ENCODE assay signal across 29 cellular contexts in the genomic region with DNA sequence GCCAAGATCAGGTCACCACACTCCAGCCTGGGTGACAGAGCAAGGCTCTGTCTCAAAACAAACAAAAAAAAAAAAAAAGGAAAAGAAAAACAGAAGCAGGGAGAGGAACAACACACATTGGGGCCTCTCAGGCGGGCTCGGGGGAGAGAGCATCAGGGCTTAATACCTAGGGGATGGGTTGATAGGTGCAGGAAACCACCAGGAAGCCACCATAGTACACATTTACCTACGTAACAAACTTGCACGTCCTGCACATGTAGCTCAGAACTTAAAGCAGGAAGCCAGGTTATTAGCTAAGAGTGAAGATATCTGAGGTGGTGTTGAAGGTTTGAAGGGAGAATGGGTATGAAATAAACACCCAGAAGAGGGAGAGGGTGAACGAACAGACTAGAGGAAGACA.
"Had no signal": no experiment of that assay in that cellular context is flagged by ENCODE, and none has a peak within 500 bp of the region (broad histone marks: within the 10 kb centered on the region; RNA-seq: fewer than 3 reads in every experiment).

No MANE protein-coding gene starts in this region.

- H3K4me3 Mint-ChIP-seq: activated CD8-positive, alpha-beta T cell treated with anti-CD3 and anti-CD28 coated beads for 36 hours; activated naive CD4-positive, alpha-beta T cell treated with anti-CD3 and anti-CD28 coated beads, Interleukin-2, amount 10 ng/mL, durations not matched to agents 7 days and 5 days; activated naive CD8-positive, alpha-beta T cell treated with anti-CD3 and anti-CD28 coated beads, Interleukin-2, amount 10 ng/mL, durations not matched to agents 7 days and 5 days; activated T-cell treated with anti-CD3 and anti-CD28 coated beads, Interleukin-2, amount 50 U/mL, for 24 hours; activated T-cell treated with anti-CD3 and anti-CD28 coated beads, Interleukin-2, amount 50 U/mL, for 72 hours; brain; dendritic cell treated with granulocyte-macrophage colony-stimulating factor and Interleukin-4, amounts not matched to agents 40 ng/mL and 50 ng/mL, for 4 days had no signal

- H3K4me1 ChIP-seq: ascending aorta, breast epithelium, gastrocnemius medialis had no signal

- H3K4me3 ChIP-seq: ascending aorta, breast epithelium, cardiac muscle cell, coronary artery, dorsolateral prefrontal cortex, esophagus muscularis mucosa, gastrocnemius medialis, heart left ventricle had no signal

- H3K27me3 ChIP-seq: ascending aorta, breast epithelium, esophagus muscularis mucosa, foreskin keratinocyte, gastrocnemius medialis had no signal

- H3K36me3 ChIP-seq: ascending aorta, breast epithelium, cardiac muscle cell, esophagus muscularis mucosa, gastrocnemius medialis, heart left ventricle had no signal

- H3K9me3 Mint-ChIP-seq: activated CD8-positive, alpha-beta T cell treated with anti-CD3 and anti-CD28 coated beads for 36 hours; activated naive CD4-positive, alpha-beta T cell treated with anti-CD3 and anti-CD28 coated beads, Interleukin-2, amount 10 ng/mL, durations not matched to agents 7 days and 5 days; activated naive CD8-positive, alpha-beta T cell treated with anti-CD3 and anti-CD28 coated beads, Interleukin-2, amount 10 ng/mL, durations not matched to agents 7 days and 5 days; activated T-cell treated with anti-CD3 and anti-CD28 coated beads, Interleukin-2, amount 50 U/mL, for 24 hours; activated T-cell treated with anti-CD3 and anti-CD28 coated beads, Interleukin-2, amount 50 U/mL, for 72 hours; dendritic cell treated with granulocyte-macrophage colony-stimulating factor and Interleukin-4, amounts not matched to agents 40 ng/mL and 50 ng/mL, for 4 days had no signal

- DNase-seq: activated CD4-positive, alpha-beta T cell treated with anti-CD3 and anti-CD28 coated beads for 48 hours; activated CD4-positive, alpha-beta T cell treated with anti-CD3 and anti-CD28 coated beads, Interleukin-2, amount 50 U/mL, for 1 hour; activated CD4-positive, alpha-beta T cell treated with anti-CD3 and anti-CD28 coated beads, Interleukin-2, amount 50 U/mL, for 48 hours; activated CD8-positive, alpha-beta memory T cell treated with anti-CD3 and anti-CD28 coated beads for 24 hours; activated CD8-positive, alpha-beta memory T cell treated with anti-CD3 and anti-CD28 coated beads, Interleukin-2, amount 50 U/mL, for 4 hours; activated CD8-positive, alpha-beta T cell treated with anti-CD3 and anti-CD28 coated beads for 36 hours; activated gamma-delta T cell; activated naive CD4-positive, alpha-beta T cell; activated naive CD4-positive, alpha-beta T cell treated with anti-CD3 and anti-CD28 coated beads, Interleukin-2, amount 10 ng/mL, durations not matched to agents 7 days and 5 days; activated naive CD8-positive, alpha-beta T cell treated with anti-CD3 and anti-CD28 coated beads, Interleukin-2, amount 10 ng/mL, durations not matched to agents 7 days and 5 days; activated T-cell treated with anti-CD3 and anti-CD28 coated beads for 4 hours; activated T-cell treated with anti-CD3 and anti-CD28 coated beads, Interleukin-2, amount 50 U/mL, for 24 hours; activated T-cell treated with anti-CD3 and anti-CD28 coated beads, Interleukin-2, amount 50 U/mL, for 72 hours; central memory CD4-positive, alpha-beta T cell; dorsolateral prefrontal cortex; effector memory CD4-positive, alpha-beta T cell; erythroblast; foreskin keratinocyte; gastrocnemius medialis; glutamatergic neuron; heart left ventricle had no signal

- ATAC-seq: activated CD8-positive, alpha-beta T cell treated with anti-CD3 and anti-CD28 coated beads for 36 hours; activated naive CD4-positive, alpha-beta T cell treated with anti-CD3 and anti-CD28 coated beads, Interleukin-2, amount 50 U/mL, for 72 hours; activated T-cell treated with anti-CD3 and anti-CD28 coated beads, Interleukin-2, amount 50 U/mL, for 72 hours; foreskin keratinocyte; gastrocnemius medialis; heart left ventricle had no signal

- H3K27ac Mint-ChIP-seq: activated CD8-positive, alpha-beta T cell treated with anti-CD3 and anti-CD28 coated beads for 36 hours; activated naive CD4-positive, alpha-beta T cell treated with anti-CD3 and anti-CD28 coated beads, Interleukin-2, amount 10 ng/mL, durations not matched to agents 7 days and 5 days; activated naive CD8-positive, alpha-beta T cell treated with anti-CD3 and anti-CD28 coated beads, Interleukin-2, amount 10 ng/mL, durations not matched to agents 7 days and 5 days; activated T-cell treated with anti-CD3 and anti-CD28 coated beads, Interleukin-2, amount 50 U/mL, for 24 hours; activated T-cell treated with anti-CD3 and anti-CD28 coated beads, Interleukin-2, amount 50 U/mL, for 72 hours; brain; dendritic cell treated with granulocyte-macrophage colony-stimulating factor and Interleukin-4, amounts not matched to agents 40 ng/mL and 50 ng/mL, for 4 days had no signal

- H3K9me3 ChIP-seq: ascending aorta, breast epithelium, esophagus muscularis mucosa, gastrocnemius medialis, heart left ventricle had no signal

- H3K27ac ChIP-seq: ascending aorta, breast epithelium, cardiac muscle cell, coronary artery, dorsolateral prefrontal cortex, esophagus muscularis mucosa, foreskin keratinocyte, gastrocnemius medialis, heart left ventricle had no signal

- H3K36me3 Mint-ChIP-seq: activated naive CD4-positive, alpha-beta T cell treated with anti-CD3 and anti-CD28 coated beads, Interleukin-2, amount 10 ng/mL, durations not matched to agents 7 days and 5 days; activated naive CD8-positive, alpha-beta T cell treated with anti-CD3 and anti-CD28 coated beads, Interleukin-2, amount 10 ng/mL, durations not matched to agents 7 days and 5 days; brain had no signal
